ENCODE assay signal across 1 cellular context in the genomic region with DNA sequence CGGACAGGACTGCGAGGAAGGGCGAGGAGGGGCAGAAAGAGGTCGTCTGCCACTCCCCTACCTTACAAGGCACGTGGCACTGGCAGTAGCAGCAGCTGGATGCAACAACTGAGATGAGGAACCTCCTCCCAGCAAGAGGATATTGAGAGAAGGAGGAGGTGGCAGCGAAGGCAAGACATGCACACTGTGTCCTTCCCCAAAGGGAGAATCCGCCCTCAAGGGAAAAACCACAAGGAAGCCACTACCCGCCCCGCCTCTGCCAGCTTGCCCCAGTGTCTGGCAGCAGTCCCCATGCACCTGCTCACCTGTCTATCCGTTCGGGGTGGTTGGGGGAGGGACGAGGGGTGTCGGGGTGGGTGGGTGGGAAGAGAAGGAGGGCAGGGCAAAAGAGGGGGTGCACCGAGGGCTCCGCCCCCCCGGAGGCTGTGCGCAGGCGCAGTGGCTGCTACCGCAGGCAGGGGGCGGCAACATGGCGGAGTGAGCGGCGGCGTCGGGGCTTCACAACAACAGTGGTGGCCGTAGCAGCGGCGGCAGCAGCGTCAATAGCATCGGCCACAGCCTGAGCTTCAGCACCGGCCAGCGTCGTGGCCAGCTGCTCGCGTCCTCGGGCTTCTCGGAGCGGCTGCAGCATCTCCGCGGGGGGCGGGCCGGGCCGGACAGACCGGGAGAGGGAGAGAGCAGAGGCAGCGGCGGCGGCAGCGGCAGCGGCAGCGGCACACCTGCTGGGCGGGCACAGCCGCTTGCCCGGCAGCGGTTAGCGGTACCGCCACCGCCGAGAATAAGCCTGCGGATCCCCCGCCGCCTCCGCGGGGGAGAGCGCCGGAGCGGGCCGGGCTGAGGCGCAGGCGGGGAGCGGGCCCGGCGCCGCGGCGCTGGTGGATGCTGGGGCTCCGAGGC.
TF ChIP-seq lines count a peak whose summit lies in the region.

A gene with protein sequence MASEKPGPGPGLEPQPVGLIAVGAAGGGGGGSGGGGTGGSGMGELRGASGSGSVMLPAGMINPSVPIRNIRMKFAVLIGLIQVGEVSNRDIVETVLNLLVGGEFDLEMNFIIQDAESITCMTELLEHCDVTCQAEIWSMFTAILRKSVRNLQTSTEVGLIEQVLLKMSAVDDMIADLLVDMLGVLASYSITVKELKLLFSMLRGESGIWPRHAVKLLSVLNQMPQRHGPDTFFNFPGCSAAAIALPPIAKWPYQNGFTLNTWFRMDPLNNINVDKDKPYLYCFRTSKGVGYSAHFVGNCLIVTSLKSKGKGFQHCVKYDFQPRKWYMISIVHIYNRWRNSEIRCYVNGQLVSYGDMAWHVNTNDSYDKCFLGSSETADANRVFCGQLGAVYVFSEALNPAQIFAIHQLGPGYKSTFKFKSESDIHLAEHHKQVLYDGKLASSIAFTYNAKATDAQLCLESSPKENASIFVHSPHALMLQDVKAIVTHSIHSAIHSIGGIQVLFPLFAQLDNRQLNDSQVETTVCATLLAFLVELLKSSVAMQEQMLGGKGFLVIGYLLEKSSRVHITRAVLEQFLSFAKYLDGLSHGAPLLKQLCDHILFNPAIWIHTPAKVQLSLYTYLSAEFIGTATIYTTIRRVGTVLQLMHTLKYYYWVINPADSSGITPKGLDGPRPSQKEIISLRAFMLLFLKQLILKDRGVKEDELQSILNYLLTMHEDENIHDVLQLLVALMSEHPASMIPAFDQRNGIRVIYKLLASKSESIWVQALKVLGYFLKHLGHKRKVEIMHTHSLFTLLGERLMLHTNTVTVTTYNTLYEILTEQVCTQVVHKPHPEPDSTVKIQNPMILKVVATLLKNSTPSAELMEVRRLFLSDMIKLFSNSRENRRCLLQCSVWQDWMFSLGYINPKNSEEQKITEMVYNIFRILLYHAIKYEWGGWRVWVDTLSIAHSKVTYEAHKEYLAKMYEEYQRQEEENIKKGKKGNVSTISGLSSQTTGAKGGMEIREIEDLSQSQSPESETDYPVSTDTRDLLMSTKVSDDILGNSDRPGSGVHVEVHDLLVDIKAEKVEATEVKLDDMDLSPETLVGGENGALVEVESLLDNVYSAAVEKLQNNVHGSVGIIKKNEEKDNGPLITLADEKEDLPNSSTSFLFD (N-terminal part only) (plus strand): TSS at position 436 of the 897 bp plus-strand sequence. CDS start 551 bp downstream, outside the sequence.

TF ChIP-seq in HepG2, 621 proteins besides CTCF, POLR2A, EP300 and RAD21 (continued from another document and continues in another):
- TF ChIP-seq, protein P1, sequence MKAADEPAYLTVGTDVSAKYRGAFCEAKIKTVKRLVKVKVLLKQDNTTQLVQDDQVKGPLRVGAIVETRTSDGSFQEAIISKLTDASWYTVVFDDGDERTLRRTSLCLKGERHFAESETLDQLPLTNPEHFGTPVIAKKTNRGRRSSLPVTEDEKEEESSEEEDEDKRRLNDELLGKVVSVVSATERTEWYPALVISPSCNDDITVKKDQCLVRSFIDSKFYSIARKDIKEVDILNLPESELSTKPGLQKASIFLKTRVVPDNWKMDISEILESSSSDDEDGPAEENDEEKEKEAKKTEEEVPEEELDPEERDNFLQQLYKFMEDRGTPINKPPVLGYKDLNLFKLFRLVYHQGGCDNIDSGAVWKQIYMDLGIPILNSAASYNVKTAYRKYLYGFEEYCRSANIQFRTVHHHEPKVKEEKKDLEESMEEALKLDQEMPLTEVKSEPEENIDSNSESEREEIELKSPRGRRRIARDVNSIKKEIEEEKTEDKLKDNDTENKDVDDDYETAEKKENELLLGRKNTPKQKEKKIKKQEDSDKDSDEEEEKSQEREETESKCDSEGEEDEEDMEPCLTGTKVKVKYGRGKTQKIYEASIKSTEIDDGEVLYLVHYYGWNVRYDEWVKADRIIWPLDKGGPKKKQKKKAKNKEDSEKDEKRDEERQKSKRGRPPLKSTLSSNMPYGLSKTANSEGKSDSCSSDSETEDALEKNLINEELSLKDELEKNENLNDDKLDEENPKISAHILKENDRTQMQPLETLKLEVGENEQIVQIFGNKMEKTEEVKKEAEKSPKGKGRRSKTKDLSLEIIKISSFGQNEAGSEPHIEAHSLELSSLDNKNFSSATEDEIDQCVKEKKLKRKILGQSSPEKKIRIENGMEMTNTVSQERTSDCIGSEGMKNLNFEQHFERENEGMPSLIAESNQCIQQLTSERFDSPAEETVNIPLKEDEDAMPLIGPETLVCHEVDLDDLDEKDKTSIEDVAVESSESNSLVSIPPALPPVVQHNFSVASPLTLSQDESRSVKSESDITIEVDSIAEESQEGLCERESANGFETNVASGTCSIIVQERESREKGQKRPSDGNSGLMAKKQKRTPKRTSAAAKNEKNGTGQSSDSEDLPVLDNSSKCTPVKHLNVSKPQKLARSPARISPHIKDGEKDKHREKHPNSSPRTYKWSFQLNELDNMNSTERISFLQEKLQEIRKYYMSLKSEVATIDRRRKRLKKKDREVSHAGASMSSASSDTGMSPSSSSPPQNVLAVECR (CRISPR knock-in tag; IDR thresholded peaks at IDR 0.05; ENCODE audit: borderline replicate concordance), result peak; percentile 60
- no peak for TF ChIP-seq TOE1 (CRISPR knock-in tag; IDR thresholded peaks at IDR 0.05)
- no peak for TF ChIP-seq FOSL2 (CRISPR knock-in tag; IDR thresholded peaks at IDR 0.05)
- TF ChIP-seq, protein P2, sequence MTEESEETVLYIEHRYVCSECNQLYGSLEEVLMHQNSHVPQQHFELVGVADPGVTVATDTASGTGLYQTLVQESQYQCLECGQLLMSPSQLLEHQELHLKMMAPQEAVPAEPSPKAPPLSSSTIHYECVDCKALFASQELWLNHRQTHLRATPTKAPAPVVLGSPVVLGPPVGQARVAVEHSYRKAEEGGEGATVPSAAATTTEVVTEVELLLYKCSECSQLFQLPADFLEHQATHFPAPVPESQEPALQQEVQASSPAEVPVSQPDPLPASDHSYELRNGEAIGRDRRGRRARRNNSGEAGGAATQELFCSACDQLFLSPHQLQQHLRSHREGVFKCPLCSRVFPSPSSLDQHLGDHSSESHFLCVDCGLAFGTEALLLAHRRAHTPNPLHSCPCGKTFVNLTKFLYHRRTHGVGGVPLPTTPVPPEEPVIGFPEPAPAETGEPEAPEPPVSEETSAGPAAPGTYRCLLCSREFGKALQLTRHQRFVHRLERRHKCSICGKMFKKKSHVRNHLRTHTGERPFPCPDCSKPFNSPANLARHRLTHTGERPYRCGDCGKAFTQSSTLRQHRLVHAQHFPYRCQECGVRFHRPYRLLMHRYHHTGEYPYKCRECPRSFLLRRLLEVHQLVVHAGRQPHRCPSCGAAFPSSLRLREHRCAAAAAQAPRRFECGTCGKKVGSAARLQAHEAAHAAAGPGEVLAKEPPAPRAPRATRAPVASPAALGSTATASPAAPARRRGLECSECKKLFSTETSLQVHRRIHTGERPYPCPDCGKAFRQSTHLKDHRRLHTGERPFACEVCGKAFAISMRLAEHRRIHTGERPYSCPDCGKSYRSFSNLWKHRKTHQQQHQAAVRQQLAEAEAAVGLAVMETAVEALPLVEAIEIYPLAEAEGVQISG (CRISPR knock-in tag; IDR thresholded peaks at IDR 0.05), result peak; percentile 32; the same call in 1 of the 2 replicates
- TF ChIP-seq SATB2 (CRISPR knock-in tag; IDR thresholded peaks at IDR 0.05), result no peak
- TF ChIP-seq ZNF563 (CRISPR knock-in tag; IDR thresholded peaks at IDR 0.05), result peak; percentile 46; the same call in 1 of the 2 replicates
- TF ChIP-seq ZNF564 (CRISPR knock-in tag; IDR thresholded peaks at IDR 0.05), result no peak
- TF ChIP-seq ZNF552 (CRISPR knock-in tag; IDR thresholded peaks at IDR 0.05; ENCODE audit: borderline replicate concordance), result no peak
- 0 out of 2 replicates have a peak, but pooled peaks have one; percentile 3 for TF ChIP-seq FOXO1 (CRISPR knock-in tag; IDR thresholded peaks at IDR 0.05)
- no peak for TF ChIP-seq ZFP36L2 (CRISPR knock-in tag; IDR thresholded peaks at IDR 0.05)
- peak; percentile 91 for TF ChIP-seq YY1 (IDR thresholded peaks at IDR 0.05; ENCODE audit: insufficient read depth, insufficient replicate concordance, low read depth, low read length)
- TF ChIP-seq REXO4 (CRISPR knock-in tag; IDR thresholded peaks at IDR 0.05; ENCODE audit: borderline replicate concordance), result no peak
- no peak for TF ChIP-seq SP140L (CRISPR knock-in tag; IDR thresholded peaks at IDR 0.05; ENCODE audit: borderline replicate concordance)
- TF ChIP-seq, protein P3, sequence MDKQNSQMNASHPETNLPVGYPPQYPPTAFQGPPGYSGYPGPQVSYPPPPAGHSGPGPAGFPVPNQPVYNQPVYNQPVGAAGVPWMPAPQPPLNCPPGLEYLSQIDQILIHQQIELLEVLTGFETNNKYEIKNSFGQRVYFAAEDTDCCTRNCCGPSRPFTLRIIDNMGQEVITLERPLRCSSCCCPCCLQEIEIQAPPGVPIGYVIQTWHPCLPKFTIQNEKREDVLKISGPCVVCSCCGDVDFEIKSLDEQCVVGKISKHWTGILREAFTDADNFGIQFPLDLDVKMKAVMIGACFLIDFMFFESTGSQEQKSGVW (CRISPR knock-in tag; IDR thresholded peaks at IDR 0.05; ENCODE audit: borderline replicate concordance), result no peak
- TF ChIP-seq SRSF9 (IDR thresholded peaks at IDR 0.05; ENCODE audit: borderline replicate concordance, insufficient read depth, low read depth, low read length, poor library complexity, severe bottlenecking), result no peak
- TF ChIP-seq, protein P4, sequence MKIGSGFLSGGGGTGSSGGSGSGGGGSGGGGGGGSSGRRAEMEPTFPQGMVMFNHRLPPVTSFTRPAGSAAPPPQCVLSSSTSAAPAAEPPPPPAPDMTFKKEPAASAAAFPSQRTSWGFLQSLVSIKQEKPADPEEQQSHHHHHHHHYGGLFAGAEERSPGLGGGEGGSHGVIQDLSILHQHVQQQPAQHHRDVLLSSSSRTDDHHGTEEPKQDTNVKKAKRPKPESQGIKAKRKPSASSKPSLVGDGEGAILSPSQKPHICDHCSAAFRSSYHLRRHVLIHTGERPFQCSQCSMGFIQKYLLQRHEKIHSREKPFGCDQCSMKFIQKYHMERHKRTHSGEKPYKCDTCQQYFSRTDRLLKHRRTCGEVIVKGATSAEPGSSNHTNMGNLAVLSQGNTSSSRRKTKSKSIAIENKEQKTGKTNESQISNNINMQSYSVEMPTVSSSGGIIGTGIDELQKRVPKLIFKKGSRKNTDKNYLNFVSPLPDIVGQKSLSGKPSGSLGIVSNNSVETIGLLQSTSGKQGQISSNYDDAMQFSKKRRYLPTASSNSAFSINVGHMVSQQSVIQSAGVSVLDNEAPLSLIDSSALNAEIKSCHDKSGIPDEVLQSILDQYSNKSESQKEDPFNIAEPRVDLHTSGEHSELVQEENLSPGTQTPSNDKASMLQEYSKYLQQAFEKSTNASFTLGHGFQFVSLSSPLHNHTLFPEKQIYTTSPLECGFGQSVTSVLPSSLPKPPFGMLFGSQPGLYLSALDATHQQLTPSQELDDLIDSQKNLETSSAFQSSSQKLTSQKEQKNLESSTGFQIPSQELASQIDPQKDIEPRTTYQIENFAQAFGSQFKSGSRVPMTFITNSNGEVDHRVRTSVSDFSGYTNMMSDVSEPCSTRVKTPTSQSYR (CRISPR knock-in tag; IDR thresholded peaks at IDR 0.05; ENCODE audit: borderline replicate concordance), result no peak
- TF ChIP-seq, protein P5, sequence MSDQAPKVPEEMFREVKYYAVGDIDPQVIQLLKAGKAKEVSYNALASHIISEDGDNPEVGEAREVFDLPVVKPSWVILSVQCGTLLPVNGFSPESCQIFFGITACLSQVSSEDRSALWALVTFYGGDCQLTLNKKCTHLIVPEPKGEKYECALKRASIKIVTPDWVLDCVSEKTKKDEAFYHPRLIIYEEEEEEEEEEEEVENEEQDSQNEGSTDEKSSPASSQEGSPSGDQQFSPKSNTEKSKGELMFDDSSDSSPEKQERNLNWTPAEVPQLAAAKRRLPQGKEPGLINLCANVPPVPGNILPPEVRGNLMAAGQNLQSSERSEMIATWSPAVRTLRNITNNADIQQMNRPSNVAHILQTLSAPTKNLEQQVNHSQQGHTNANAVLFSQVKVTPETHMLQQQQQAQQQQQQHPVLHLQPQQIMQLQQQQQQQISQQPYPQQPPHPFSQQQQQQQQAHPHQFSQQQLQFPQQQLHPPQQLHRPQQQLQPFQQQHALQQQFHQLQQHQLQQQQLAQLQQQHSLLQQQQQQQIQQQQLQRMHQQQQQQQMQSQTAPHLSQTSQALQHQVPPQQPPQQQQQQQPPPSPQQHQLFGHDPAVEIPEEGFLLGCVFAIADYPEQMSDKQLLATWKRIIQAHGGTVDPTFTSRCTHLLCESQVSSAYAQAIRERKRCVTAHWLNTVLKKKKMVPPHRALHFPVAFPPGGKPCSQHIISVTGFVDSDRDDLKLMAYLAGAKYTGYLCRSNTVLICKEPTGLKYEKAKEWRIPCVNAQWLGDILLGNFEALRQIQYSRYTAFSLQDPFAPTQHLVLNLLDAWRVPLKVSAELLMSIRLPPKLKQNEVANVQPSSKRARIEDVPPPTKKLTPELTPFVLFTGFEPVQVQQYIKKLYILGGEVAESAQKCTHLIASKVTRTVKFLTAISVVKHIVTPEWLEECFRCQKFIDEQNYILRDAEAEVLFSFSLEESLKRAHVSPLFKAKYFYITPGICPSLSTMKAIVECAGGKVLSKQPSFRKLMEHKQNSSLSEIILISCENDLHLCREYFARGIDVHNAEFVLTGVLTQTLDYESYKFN (CRISPR knock-in tag; conservative IDR thresholded peaks at IDR 0.05), result no peak
- TF ChIP-seq EHMT2 (IDR thresholded peaks at IDR 0.05; ENCODE audit: borderline replicate concordance, low read depth, low read length), result no peak
- TF ChIP-seq, protein P6, sequence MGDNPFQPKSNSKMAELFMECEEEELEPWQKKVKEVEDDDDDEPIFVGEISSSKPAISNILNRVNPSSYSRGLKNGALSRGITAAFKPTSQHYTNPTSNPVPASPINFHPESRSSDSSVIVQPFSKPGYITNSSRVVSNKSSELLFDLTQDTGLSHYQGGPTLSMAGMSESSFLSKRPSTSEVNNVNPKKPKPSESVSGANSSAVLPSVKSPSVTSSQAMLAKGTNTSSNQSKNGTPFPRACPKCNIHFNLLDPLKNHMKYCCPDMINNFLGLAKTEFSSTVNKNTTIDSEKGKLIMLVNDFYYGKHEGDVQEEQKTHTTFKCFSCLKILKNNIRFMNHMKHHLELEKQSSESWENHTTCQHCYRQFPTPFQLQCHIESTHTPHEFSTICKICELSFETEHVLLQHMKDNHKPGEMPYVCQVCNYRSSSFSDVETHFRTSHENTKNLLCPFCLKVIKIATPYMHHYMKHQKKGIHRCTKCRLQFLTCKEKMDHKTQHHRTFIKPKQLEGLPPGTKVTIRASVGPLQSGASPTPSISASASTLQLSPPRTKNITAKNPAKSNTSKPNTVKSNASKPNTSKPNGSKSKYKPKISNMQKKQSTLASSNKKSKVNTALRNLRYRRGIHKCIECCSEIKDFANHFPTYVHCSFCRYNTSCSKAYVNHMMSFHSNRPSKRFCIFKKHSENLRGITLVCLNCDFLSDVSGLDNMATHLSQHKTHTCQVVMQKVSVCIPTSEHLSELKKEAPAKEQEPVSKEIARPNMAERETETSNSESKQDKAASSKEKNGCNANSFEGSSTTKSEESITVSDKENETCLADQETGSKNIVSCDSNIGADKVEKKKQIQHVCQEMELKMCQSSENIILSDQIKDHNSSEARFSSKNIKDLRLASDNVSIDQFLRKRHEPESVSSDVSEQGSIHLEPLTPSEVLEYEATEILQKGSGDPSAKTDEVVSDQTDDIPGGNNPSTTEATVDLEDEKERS (CRISPR knock-in tag; IDR thresholded peaks at IDR 0.05), result no peak
- TF ChIP-seq, protein P7, sequence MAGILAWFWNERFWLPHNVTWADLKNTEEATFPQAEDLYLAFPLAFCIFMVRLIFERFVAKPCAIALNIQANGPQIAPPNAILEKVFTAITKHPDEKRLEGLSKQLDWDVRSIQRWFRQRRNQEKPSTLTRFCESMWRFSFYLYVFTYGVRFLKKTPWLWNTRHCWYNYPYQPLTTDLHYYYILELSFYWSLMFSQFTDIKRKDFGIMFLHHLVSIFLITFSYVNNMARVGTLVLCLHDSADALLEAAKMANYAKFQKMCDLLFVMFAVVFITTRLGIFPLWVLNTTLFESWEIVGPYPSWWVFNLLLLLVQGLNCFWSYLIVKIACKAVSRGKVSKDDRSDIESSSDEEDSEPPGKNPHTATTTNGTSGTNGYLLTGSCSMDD (CRISPR knock-in tag; IDR thresholded peaks at IDR 0.05), result no peak
- TF ChIP-seq ADNP (CRISPR knock-in tag; IDR thresholded peaks at IDR 0.05), result no peak
- TF ChIP-seq CCDC6 (CRISPR knock-in tag; IDR thresholded peaks at IDR 0.05), result peak; percentile 45; the same call in 1 of the 2 replicates
- no peak for TF ChIP-seq GABPA (IDR thresholded peaks at IDR 0.05; ENCODE audit: low read depth, low read length)
- TF ChIP-seq GABPA (CRISPR knock-in tag; IDR thresholded peaks at IDR 0.05; ENCODE audit: low read depth), result no peak
